In the genomic region with DNA sequence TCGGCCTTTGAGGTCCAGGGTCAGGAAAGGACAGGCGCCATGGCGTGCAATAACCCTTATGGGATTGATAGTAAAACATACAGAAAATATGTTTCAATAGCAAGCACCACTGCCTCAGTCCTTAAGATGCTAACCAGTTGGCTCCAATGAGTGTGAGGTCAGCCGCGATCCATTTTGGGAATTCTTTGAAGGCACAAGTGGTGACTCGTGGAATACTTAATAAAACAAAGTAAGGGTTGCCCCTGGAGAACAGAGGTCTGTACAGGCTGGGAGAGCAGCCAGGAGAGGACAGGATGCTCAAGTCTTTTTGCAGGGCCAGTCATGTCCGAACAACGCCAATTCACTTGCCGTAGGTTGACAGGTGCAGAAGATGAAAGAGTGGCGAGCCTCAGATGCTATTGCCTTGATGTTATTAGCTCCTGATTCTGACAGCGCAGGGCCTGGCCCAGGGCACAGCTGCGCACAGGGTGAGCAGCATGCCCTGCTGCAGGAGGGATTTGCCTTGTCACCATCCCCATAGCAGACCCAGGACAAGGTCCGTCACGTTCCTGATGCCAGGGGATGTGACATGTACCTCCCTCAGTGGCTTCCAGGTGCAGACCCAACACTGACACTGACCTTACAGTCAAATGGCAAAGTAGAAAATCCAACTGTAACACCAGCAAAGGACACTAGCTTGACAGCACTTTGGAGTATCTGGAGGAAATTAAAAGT, we compare ENCODE assay signal across 21 cellular contexts. TPM values are rescaled to one million over a fixed set of nuclear protein-coding genes. Genes with fewer than 3 reads are reported as not detected.
DNase-seq lines count a peak whose midpoint lies in the region; ATAC-seq and TF ChIP-seq lines count a peak whose summit lies in the region.
"Had no signal": no experiment of that assay in that cellular context is flagged by ENCODE, and none has a peak within 500 bp of the region (broad histone marks: within the 10 kb centered on the region; RNA-seq: fewer than 3 reads in every experiment).

No MANE protein-coding gene starts in this region.

- no peaks in the 10 kb centered on the region for H3K27me3 ChIP-seq in GM23248 (replicated peaks; ENCODE audit: insufficient read depth)
- H3K27me3 ChIP-seq: BE2C had no signal

- no peaks in the 10 kb centered on the region for H3K4me1 ChIP-seq in GM23248 (ENCODE audit: insufficient read depth)
- H3K4me1 ChIP-seq: BE2C had no signal

- H3F3A ChIP-seq in GM23248 (ENCODE audit: insufficient read depth) = no peaks in the 10 kb centered on the region

- no peaks in the 10 kb centered on the region for H3K9me3 Mint-ChIP-seq in progenitor cell of endocrine pancreas (ENCODE audit: low read depth)
- H3K9me3 Mint-ChIP-seq: CD4-positive, alpha-beta T cell had no signal

- H3K79me2 ChIP-seq in GM23248 (ENCODE audit: insufficient read depth) = no peaks in the 10 kb centered on the region

- in situ Hi-C loops in GM23248 (cut with MboI) = no loop called here

- H3K4me1 Mint-ChIP-seq in progenitor cell of endocrine pancreas (ENCODE audit: low read depth) = peaks cover 5% of the 10 kb centered on the region

- no peak overlapping the region for H2AFZ ChIP-seq in GM23248

- H3K36me3 ChIP-seq in GM23248 (ENCODE audit: low read depth) = no peaks in the 10 kb centered on the region
- H3K36me3 ChIP-seq: BE2C had no signal

- no peak overlapping the region for H3K4me3 Mint-ChIP-seq in progenitor cell of endocrine pancreas (ENCODE audit: low read depth)
- H3K4me3 Mint-ChIP-seq: CD4-positive, alpha-beta T cell had no signal

- H4K20me1 ChIP-seq in GM23248 (ENCODE audit: insufficient read depth) = no peaks in the 10 kb centered on the region

- H3K9me2 ChIP-seq in GM23248 (ENCODE audit: insufficient read depth) = no peaks in the 10 kb centered on the region

- H3K9ac ChIP-seq in GM23248 = no peak overlapping the region

- H3K4me2 ChIP-seq in GM23248 (ENCODE audit: unreplicated experiment) = no peak overlapping the region

- H3K27ac Mint-ChIP-seq in progenitor cell of endocrine pancreas = no peak overlapping the region
- H3K27ac Mint-ChIP-seq: CD4-positive, alpha-beta T cell had no signal

- peaks cover 11% of the 10 kb centered on the region for H3K27me3 Mint-ChIP-seq in progenitor cell of endocrine pancreas
- H3K27me3 Mint-ChIP-seq: CD4-positive, alpha-beta T cell had no signal

- peak; percentile 19 for DNase-seq in GM23248
- peak; percentile 23 for DNase-seq in SW480 (ENCODE audit: low spot score)
- peak; percentile 7 for DNase-seq in fibroblast of mammary gland (ENCODE audit: low read depth)
- DNase-seq in retina = peak; percentile 36
- no peak for DNase-seq in NCI-H748 (lab: John Stamatoyannopoulos, UW; ENCODE audit: unreplicated experiment)
- DNase-seq in progenitor cell of endocrine pancreas (ENCODE audit: low spot score, unreplicated experiment) = no peak
- DNase-seq: BE2C; Calu3; CD4-positive, alpha-beta T cell; DMS53; NCI-H1436; NCI-H2029; NCI-H510A; NCI-H82 had no signal

- H3K36me3 Mint-ChIP-seq in progenitor cell of endocrine pancreas (ENCODE audit: insufficient read depth) = no peaks in the 10 kb centered on the region

- no peak for ATAC-seq in HG02973 (IDR thresholded peaks at IDR 0.05; ENCODE audit: unreplicated experiment)
- ATAC-seq in GM19328 (IDR thresholded peaks at IDR 0.05; ENCODE audit: unreplicated experiment) = no peak
- ATAC-seq: HCT116, K562, Panc1, Right ventricle myocardium inferior had no signal

- H3K9me3 ChIP-seq in GM23248 (ENCODE audit: low read depth) = no peaks in the 10 kb centered on the region
- H3K9me3 ChIP-seq: BE2C had no signal

- H3K4me3 ChIP-seq in GM23248 (no peak overlapping the region), fibroblast of mammary gland (ENCODE audit: control insufficient read depth, low read depth, low read length) (no peak overlapping the region)
- H3K4me3 ChIP-seq: K562, SK-N-MC had no signal

- TF ChIP-seq CTCF in fibroblast of mammary gland (conservative IDR thresholded peaks at IDR 0.05; ENCODE audit: control insufficient read depth, insufficient read depth, low read depth, low read length) (no peak), progenitor cell of endocrine pancreas (IDR thresholded peaks at IDR 0.05; ENCODE audit: unreplicated experiment) (no peak)

- no peak overlapping the region for H3K27ac ChIP-seq in GM23248
- H3K27ac ChIP-seq: SK-N-MC had no signal

- 84 to 91% methylated on average over 14 of the region's 14 CpGs for WGBS in GM23248 (ENCODE audit: low coverage in 1 of 2, low lambda C conversion rate in 2 of 2, missing lambda C conversion rate in 2 of 2), 2 experiments

RNA-seq across cellular contexts. Expression of a gene that starts 21.8 kb away (rescaled TPM):
- 1.1 and 2.6 TPM in 2 replicates for total RNA-seq in GM23248 (2014; rRNA removed; shearing (Covaris generic))
- 0.91 and 1.6 TPM in 2 replicates for polyA plus RNA-seq in GM23248 (2016; fragmentation: Nextera tagmentation; extraction: Ambion mirVana)
- total RNA-seq in progenitor cell of endocrine pancreas = 0.19 and 0.38 TPM in 2 replicates
- total RNA-seq: Calu3; CD4-positive, alpha-beta T cell; K562 had no signal
- polyA plus RNA-seq: K562 had no signal

Comparison
In these comparisons a context has a peak if more than half of its experiments do, and no peak if none do; other contexts are left out.
1. DNase-seq: peak in GM23248 (single experiment), SW480 (single experiment), fibroblast of mammary gland (single experiment) and retina (single experiment); none in NCI-H748 (single experiment) and progenitor cell of endocrine pancreas (single experiment).